8 cellular contexts compared by ENCODE assay signal in genomic region chr6:42984924-42985475, GRCh38. TPM values are rescaled to one million over a fixed set of nuclear protein-coding genes. Genes with fewer than 3 reads are reported as not detected.
DNase-seq lines count a peak whose midpoint lies in the region; ATAC-seq and TF ChIP-seq lines count a peak whose summit lies in the region.

No MANE protein-coding gene starts in this region.

- DNase-seq in cardiac muscle cell (ENCODE audit: low read depth in 1 of 2, low spot score in 1 of 2) (peak; percentile 25 to 29), Right ventricle myocardium inferior (ENCODE audit: missing footprints) (no peak), glutamatergic neuron (peak; percentile 28), retinal pigment epithelial cell (ENCODE audit: low read depth) (no peak), NCI-H748 treated with DMSO at 0.1 percent for 48 hours (lab: John Stamatoyannopoulos, UW) (no peak), AG08395 (ENCODE audit: low spot score) (no peak), HT-29 (ENCODE audit: low spot score) (no peak)
- DNase-seq in activated T-cell treated with anti-CD3 and anti-CD28 coated beads, Interleukin-2, amount 50 U/mL, for 48 hours: peak; percentile 51

- no peaks in the 10 kb centered on the region for H3K36me3 Mint-ChIP-seq in glutamatergic neuron (ENCODE audit: unreplicated experiment)

- H3K27ac ChIP-seq in cardiac muscle cell: peak overlapping the region; percentile 66

- H3K27me3 ChIP-seq in cardiac muscle cell: no peaks in the 10 kb centered on the region

- no peaks in the 10 kb centered on the region for H3K9me3 ChIP-seq in cardiac muscle cell (ENCODE audit: low read depth)

- peaks cover 4% of the 10 kb centered on the region for H3K4me1 ChIP-seq in cardiac muscle cell (ENCODE audit: low read depth)

- intact Hi-C loops in Right ventricle myocardium inferior (cut with DNase I): loop anchor here (1.0 to 5.0 kb wide), 3 partner anchors 28 to 83 kb away; partner anchors contain the start of genes CNPY3 and MEA1

- peaks cover 13% of the 10 kb centered on the region for H3K4me1 Mint-ChIP-seq in glutamatergic neuron (ENCODE audit: low read depth, unreplicated experiment)

- H3K4me3 Mint-ChIP-seq in glutamatergic neuron (ENCODE audit: unreplicated experiment): peak overlapping the region; percentile 85

- TF ChIP-seq CTCF in cardiac muscle cell (IDR thresholded peaks at IDR 0.05; ENCODE audit: low read depth, low read length): no peak
- no peak for TF ChIP-seq CTCF in glutamatergic neuron (IDR thresholded peaks at IDR 0.05; ENCODE audit: partially characterized antibody, unreplicated experiment)
- no peak for TF ChIP-seq CTCF in retinal pigment epithelial cell (conservative IDR thresholded peaks at IDR 0.05; ENCODE audit: low read depth, low read length)

- H3K4me3 ChIP-seq in cardiac muscle cell (peak overlapping the region; percentile 50), retinal pigment epithelial cell (ENCODE audit: low read length) (peak overlapping the region; percentile 74)

- H3K27me3 Mint-ChIP-seq in glutamatergic neuron (ENCODE audit: unreplicated experiment): peaks cover 6% of the 10 kb centered on the region

- H3K9me3 Mint-ChIP-seq in glutamatergic neuron (ENCODE audit: unreplicated experiment): peaks cover 11% of the 10 kb centered on the region

- peaks cover 6% of the 10 kb centered on the region for H3K36me3 ChIP-seq in cardiac muscle cell

- peak overlapping the region; percentile 8 for H3K27ac Mint-ChIP-seq in glutamatergic neuron (ENCODE audit: unreplicated experiment)

- ATAC-seq in Right ventricle myocardium inferior: no peak

RNA-seq across cellular contexts. Expression of gene PPP2R5D, which starts 0.6 kb away (rescaled TPM):
- 58.2 and 70.0 TPM in 2 replicates for total RNA-seq in cardiac muscle cell
- polyA plus RNA-seq in cardiac muscle cell: 48.8 and 74.4 TPM in 2 replicates
- 34.2 TPM for total RNA-seq in Right ventricle myocardium inferior
- 59.1 TPM for total RNA-seq in glutamatergic neuron (ENCODE audit: unreplicated experiment)
- total RNA-seq in HT-29 (2014; rRNA removed; shearing (Covaris generic)): 48.1 and 53.4 TPM in 2 replicates

RNA-seq across cellular contexts. Expression of gene PEX6, which starts 6.0 kb away (rescaled TPM):
- total RNA-seq in cardiac muscle cell: 40.9 and 52.0 TPM in 2 replicates
- 21.3 and 29.7 TPM in 2 replicates for polyA plus RNA-seq in cardiac muscle cell
- total RNA-seq in Right ventricle myocardium inferior: 25.5 TPM
- 13.8 TPM for total RNA-seq in glutamatergic neuron (ENCODE audit: unreplicated experiment)
- total RNA-seq in HT-29 (2014; rRNA removed; shearing (Covaris generic)): 40.9 and 50.5 TPM in 2 replicates

RNA-seq across cellular contexts. Expression of gene GNMT, which starts 24.4 kb away (rescaled TPM):
- total RNA-seq in cardiac muscle cell (0.21 and 0.25 TPM in 2 replicates), Right ventricle myocardium inferior (0.97 TPM), glutamatergic neuron (ENCODE audit: unreplicated experiment) (0.54 TPM)
- 0.21 and 1.3 TPM in 2 replicates for polyA plus RNA-seq in cardiac muscle cell
- total RNA-seq in HT-29 (2014; rRNA removed; shearing (Covaris generic)): not detected in 2 replicates

RNA-seq across cellular contexts. Expression of gene MEA1, which starts 28.7 kb away (rescaled TPM):
- total RNA-seq in cardiac muscle cell (98.8 and 125 TPM in 2 replicates), Right ventricle myocardium inferior (32.1 TPM), glutamatergic neuron (ENCODE audit: unreplicated experiment) (42.7 TPM)
- polyA plus RNA-seq in cardiac muscle cell: 173 and 227 TPM in 2 replicates
- total RNA-seq in HT-29 (2014; rRNA removed; shearing (Covaris generic)): 91.0 and 91.3 TPM in 2 replicates

RNA-seq across cellular contexts. Expression of gene KLHDC3, which starts 29.0 kb away (rescaled TPM):
- total RNA-seq in cardiac muscle cell (264 and 334 TPM in 2 replicates), Right ventricle myocardium inferior (145 TPM), glutamatergic neuron (ENCODE audit: unreplicated experiment) (119 TPM)
- polyA plus RNA-seq in cardiac muscle cell: 343 and 472 TPM in 2 replicates
- total RNA-seq in HT-29 (2014; rRNA removed; shearing (Covaris generic)): 120 and 126 TPM in 2 replicates

Comparison
In these comparisons a context has a peak if more than half of its experiments do, and no peak if none do; other contexts are left out.
1. DNase-seq: peak in cardiac muscle cell (2 of 2), activated T-cell treated with anti-CD3 and anti-CD28 coated beads, Interleukin-2, amount 50 U/mL, for 48 hours (2 of 2) and glutamatergic neuron (single experiment); none in Right ventricle myocardium inferior (single experiment), retinal pigment epithelial cell (single experiment), NCI-H748 treated with DMSO at 0.1 percent for 48 hours (single experiment), AG08395 (single experiment) and HT-29 (single experiment).